ENCODE assay signal across 8 cellular contexts in genomic region chrX:102720237-102721168, GRCh38. TPM values are rescaled to one million over a fixed set of nuclear protein-coding genes. Genes with fewer than 3 reads are reported as not detected.
DNase-seq lines count a peak whose midpoint lies in the region; ATAC-seq and TF ChIP-seq lines count a peak whose summit lies in the region.

A gene with protein sequence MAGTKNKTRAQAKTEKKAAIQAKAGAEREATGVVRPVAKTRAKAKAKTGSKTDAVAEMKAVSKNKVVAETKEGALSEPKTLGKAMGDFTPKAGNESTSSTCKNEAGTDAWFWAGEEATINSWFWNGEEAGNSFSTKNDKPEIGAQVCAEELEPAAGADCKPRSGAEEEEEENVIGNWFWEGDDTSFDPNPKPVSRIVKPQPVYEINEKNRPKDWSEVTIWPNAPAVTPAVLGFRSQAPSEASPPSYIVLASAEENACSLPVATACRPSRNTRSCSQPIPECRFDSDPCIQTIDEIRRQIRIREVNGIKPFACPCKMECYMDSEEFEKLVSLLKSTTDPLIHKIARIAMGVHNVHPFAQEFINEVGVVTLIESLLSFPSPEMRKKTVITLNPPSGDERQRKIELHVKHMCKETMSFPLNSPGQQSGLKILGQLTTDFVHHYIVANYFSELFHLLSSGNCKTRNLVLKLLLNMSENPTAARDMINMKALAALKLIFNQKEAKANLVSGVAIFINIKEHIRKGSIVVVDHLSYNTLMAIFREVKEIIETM (plus strand): TSS chrX:102720743. CDS start chrX:102748996, 28,253 bp downstream.

- no peak for TF ChIP-seq CTCF in fibroblast of villous mesenchyme (IDR thresholded peaks at IDR 0.05; ENCODE audit: insufficient read depth, low read depth, low read length)
- TF ChIP-seq CTCF in chondrocyte (IDR thresholded peaks at IDR 0.05), result no peak

- H3K36me3 Mint-ChIP-seq in chondrocyte (ENCODE audit: low read depth), result no peaks in the 10 kb centered on the region

- H3K9ac ChIP-seq in neuronal stem cell (ENCODE audit: low read depth, low read length, poor library complexity), result peak within 1 kb of the TSS; percentile 81

- no peak within 1 kb of the TSS for H2BK5ac ChIP-seq in neuronal stem cell (ENCODE audit: low read length)

- peaks cover 11% of the 10 kb centered on the region for H3K9me3 Mint-ChIP-seq in chondrocyte (ENCODE audit: low read depth)

- no peak within 1 kb of the TSS for H3K27ac Mint-ChIP-seq in chondrocyte (ENCODE audit: unreplicated experiment)

- no peak within 1 kb of the TSS for H3K27ac ChIP-seq in neuronal stem cell (replicated peaks; ENCODE audit: low read length)

- H3K4ac ChIP-seq in neuronal stem cell (ENCODE audit: low read length), result no peak within 1 kb of the TSS

- H2AFZ ChIP-seq in neuronal stem cell (ENCODE audit: low read length), result no peak within 1 kb of the TSS

- H3K9me3 ChIP-seq in neuronal stem cell (replicated peaks in 1 of 2; ENCODE audit: control insufficient read depth in 2 of 2, insufficient read depth in 1 of 2, low read depth in 1 of 2, low read length in 2 of 2), result no peaks in the 10 kb centered on the region

- ATAC-seq in GM19035 (IDR thresholded peaks at IDR 0.05; ENCODE audit: unreplicated experiment), result peak; percentile 99
- peak; percentile 99 for ATAC-seq in HG03442 (IDR thresholded peaks at IDR 0.05; ENCODE audit: unreplicated experiment)

- no peaks in the 10 kb centered on the region for H3K4me1 Mint-ChIP-seq in chondrocyte (ENCODE audit: low read depth)

- no peak within 1 kb of the TSS for H2BK12ac ChIP-seq in neuronal stem cell (ENCODE audit: low read length)

- peak within 1 kb of the TSS; percentile 52 for H3K4me2 ChIP-seq in neuronal stem cell (ENCODE audit: insufficient read depth, low read length, poor library complexity, severe bottlenecking)

- no peak within 1 kb of the TSS for H2BK15ac ChIP-seq in neuronal stem cell (ENCODE audit: low read length)

- peaks cover 0 to 3% of the 10 kb centered on the region in 2 donors for H3K4me1 ChIP-seq in neuronal stem cell (ENCODE audit: control insufficient read depth in 2 of 2, insufficient read depth in 1 of 2, low read depth in 1 of 2, low read length in 2 of 2)

- H4K8ac ChIP-seq in neuronal stem cell (ENCODE audit: low read depth, low read length), result peak within 1 kb of the TSS; percentile 65

- H2AK5ac ChIP-seq in neuronal stem cell (ENCODE audit: low read depth, low read length), result no peak within 1 kb of the TSS

- DNase-seq in NOMO-1 treated with DMSO at 0.1 percent for 48 hours (lab: John Stamatoyannopoulos, UW; ENCODE audit: unreplicated experiment), result peak; percentile 38
- peak; percentile 29 for DNase-seq in activated gamma-delta T cell (lab: John Stamatoyannopoulos, UW)
- DNase-seq in fibroblast of villous mesenchyme (ENCODE audit: low read depth), result peak; percentile 75
- DNase-seq in neuronal stem cell (ENCODE audit: low spot score), result peak; percentile 24
- peak; percentile 35 for DNase-seq in stromal cell of bone marrow (ENCODE audit: low read depth)
- no peak for DNase-seq in chondrocyte (ENCODE audit: low spot score)

- peaks cover 0 to 6% of the 10 kb centered on the region in 2 donors for H3K36me3 ChIP-seq in neuronal stem cell (replicated peaks in 1 of 2; ENCODE audit: control insufficient read depth in 2 of 2, insufficient read depth in 2 of 2, low read length in 2 of 2)

- H2BK120ac ChIP-seq in neuronal stem cell (ENCODE audit: low read depth, low read length), result no peak within 1 kb of the TSS

- H3K4me3 Mint-ChIP-seq in chondrocyte (ENCODE audit: unreplicated experiment), result no peak within 1 kb of the TSS

- H3K14ac ChIP-seq in neuronal stem cell (ENCODE audit: low read length), result no peak within 1 kb of the TSS

- H3K27me3 ChIP-seq in neuronal stem cell (ENCODE audit: control insufficient read depth in 3 of 3, insufficient read depth in 3 of 3, low read depth in 1 of 3, low read length in 3 of 3), result no peaks in the 10 kb centered on the region

- H3K18ac ChIP-seq in neuronal stem cell (ENCODE audit: low read length), result no peak within 1 kb of the TSS

- H3K4me3 ChIP-seq in fibroblast of villous mesenchyme (ENCODE audit: low read depth, low read length), result peak within 1 kb of the TSS; percentile 67
- H3K4me3 ChIP-seq in neuronal stem cell (ENCODE audit: low read length in 2 of 2), result peak within 1 kb of the TSS in 1 of 2 donors; percentile 83

- H3K23ac ChIP-seq in neuronal stem cell (ENCODE audit: low read depth, low read length, poor library complexity), result no peak within 1 kb of the TSS

- WGBS in neuronal stem cell (ENCODE audit: extremely low coverage in 2 of 2, insufficient read length in 2 of 2, insufficient replicate concordance in 1 of 2), 2 donors, result no CpG with 5 or more reads among the region's 31 CpGs

- no peak within 1 kb of the TSS for H4K91ac ChIP-seq in neuronal stem cell (ENCODE audit: low read depth, low read length, poor library complexity)

- peaks cover 1% of the 10 kb centered on the region for H3K79me1 ChIP-seq in neuronal stem cell (ENCODE audit: low read depth, low read length)

- H3K27me3 Mint-ChIP-seq in chondrocyte (ENCODE audit: low read depth), result no peaks in the 10 kb centered on the region

RNA-seq across cellular contexts. Expression of the gene that starts here (rescaled TPM):
- total RNA-seq in fibroblast of villous mesenchyme (4.8 and 6.9 TPM in 2 replicates), chondrocyte (2.5 to 3.8 TPM (median 3.2 TPM) in 3 replicates)
- 10.7 TPM for polyA plus RNA-seq in neuronal stem cell (2013, experiment 1 of 2)
- 10.7 TPM for polyA plus RNA-seq in neuronal stem cell (2013, experiment 2 of 2)
